In genomic region chr4:23903859-23904438, GRCh38 we compare ENCODE assay signal across 12 cellular contexts. TPM values are rescaled to one million over a fixed set of nuclear protein-coding genes. Genes with fewer than 3 reads are reported as not detected.
DNase-seq lines count a peak whose midpoint lies in the region; TF ChIP-seq lines count a peak whose summit lies in the region.
"Had no signal": no experiment of that assay in that cellular context is flagged by ENCODE, and none has a peak within 500 bp of the region (broad histone marks: within the 10 kb centered on the region; RNA-seq: fewer than 3 reads in every experiment).

No MANE protein-coding gene starts in this region.

- no peaks in the 10 kb centered on the region for H3K9me3 Mint-ChIP-seq in nephron
- H3K9me3 Mint-ChIP-seq: activated T-helper 1 cell treated with anti-CD3 and anti-CD28 coated beads, Interleukin-12 subunit alpha, Interleukin-12 subunit beta, Interleukin-2, Interleukin-4 antibody, amounts not matched to agents 30 ng/mL and 10 ng/mL and 1 ng/mL, durations not matched to agents 14 hours and 24 hours and 36 hours had no signal

- H3K4me3 Mint-ChIP-seq in nephron, result no peak overlapping the region
- H3K4me3 Mint-ChIP-seq: activated B cell treated with CpG ODN at 0.5 μM for 24 hours; activated T-helper 1 cell treated with anti-CD3 and anti-CD28 coated beads, Interleukin-12 subunit alpha, Interleukin-12 subunit beta, Interleukin-2, Interleukin-4 antibody, amounts not matched to agents 30 ng/mL and 10 ng/mL and 1 ng/mL, durations not matched to agents 14 hours and 24 hours and 36 hours had no signal

- H3K27ac Mint-ChIP-seq in nephron, result peak overlapping the region in 2 of 3 experiments; percentile 24 to 32
- H3K27ac Mint-ChIP-seq: activated B cell treated with CpG ODN at 0.5 μM for 24 hours; activated T-helper 1 cell treated with anti-CD3 and anti-CD28 coated beads, Interleukin-12 subunit alpha, Interleukin-12 subunit beta, Interleukin-2, Interleukin-4 antibody, amounts not matched to agents 30 ng/mL and 10 ng/mL and 1 ng/mL, durations not matched to agents 14 hours and 24 hours and 36 hours had no signal

- no peaks in the 10 kb centered on the region for H3K36me3 Mint-ChIP-seq in nephron (ENCODE audit: low read depth)

- TF ChIP-seq CTCF in nephron (IDR thresholded peaks at IDR 0.05; ENCODE audit: unreplicated experiment in 3 of 3), result no peak

- H3K27me3 Mint-ChIP-seq in nephron (ENCODE audit: low read depth), result no peaks in the 10 kb centered on the region
- H3K27me3 Mint-ChIP-seq: activated B cell treated with CpG ODN at 0.5 μM for 24 hours had no signal

- peaks cover 18% of the 10 kb centered on the region for H3K4me1 Mint-ChIP-seq in nephron
- H3K4me1 Mint-ChIP-seq: activated B cell treated with CpG ODN at 0.5 μM for 24 hours had no signal

- DNase-seq in LHCN-M2 (ENCODE audit: low read depth), result peak; percentile 92
- DNase-seq in NCI-H2171 (lab: John Stamatoyannopoulos, UW), result peak; percentile 7
- peak; percentile 46 for DNase-seq in fibroblast of gingiva (ENCODE audit: low read depth)
- no peak for DNase-seq in stimulated activated CD4-positive, alpha-beta T cell treated with anti-CD3 and anti-CD28 coated beads, Interleukin-4, amount 100 ng/mL, for 24 hours
- no peak for DNase-seq in stimulated activated CD4-positive, alpha-beta T cell treated with anti-CD3 and anti-CD28 coated beads, Interleukin-12 subunit alpha, Interleukin-12 subunit beta, amount 100 ng/mL, for 4 hours
- no peak for DNase-seq in AML-193 (lab: John Stamatoyannopoulos, UW)
- DNase-seq in NCI-H82 (lab: John Stamatoyannopoulos, UW), result no peak
- DNase-seq: activated B cell treated with CpG ODN at 0.5 μM for 24 hours, foreskin fibroblast, RPMI8226 had no signal

RNA-seq across cellular contexts. Expression of gene PPARGC1A, which starts 14.1 kb away (rescaled TPM):
- 0.90 and 0.98 TPM in 2 replicates for total RNA-seq in LHCN-M2 (2014; rRNA removed)
- polyA plus RNA-seq in LHCN-M2 (2012), result 0.10 TPM
- total RNA-seq: activated B cell treated with CpG ODN at 0.5 μM for 24 hours; activated T-helper 1 cell treated with anti-CD3 and anti-CD28 coated beads, Interleukin-12 subunit alpha, Interleukin-12 subunit beta, Interleukin-2, Interleukin-4 antibody, amounts not matched to agents 30 ng/mL and 10 ng/mL and 1 ng/mL, durations not matched to agents 14 hours and 24 hours and 36 hours had no signal

Comparison
In these comparisons a context has a peak if more than half of its experiments do, and no peak if none do; other contexts are left out.
1. DNase-seq: peak in LHCN-M2 (single experiment), NCI-H2171 (single experiment) and fibroblast of gingiva (single experiment); none in stimulated activated CD4-positive, alpha-beta T cell treated with anti-CD3 and anti-CD28 coated beads, Interleukin-4, amount 100 ng/mL, for 24 hours (single experiment), stimulated activated CD4-positive, alpha-beta T cell treated with anti-CD3 and anti-CD28 coated beads, Interleukin-12 subunit alpha, Interleukin-12 subunit beta, amount 100 ng/mL, for 4 hours (single experiment), AML-193 (0 of 2) and NCI-H82 (single experiment).